9 cellular contexts compared by ENCODE assay signal in the genomic region with DNA sequence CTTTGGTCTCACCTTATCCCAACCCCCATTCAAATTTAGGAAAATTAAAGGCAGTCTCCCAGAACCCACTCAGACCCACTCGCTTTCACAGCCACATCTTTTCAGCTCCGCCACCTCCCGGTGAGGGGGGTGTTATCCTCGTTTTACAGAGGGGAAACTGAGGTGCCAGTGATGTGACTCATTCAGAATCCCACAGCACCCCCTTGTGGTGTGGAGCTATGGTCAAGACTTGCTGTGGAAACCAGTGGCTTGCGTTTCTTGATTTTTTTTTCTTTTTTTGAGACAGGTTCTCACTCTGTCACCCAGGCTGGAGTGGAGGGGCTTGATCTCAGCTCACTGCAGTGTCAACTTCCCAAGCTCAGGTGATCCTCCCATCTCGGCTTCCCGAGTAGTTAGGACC. TPM values are rescaled to one million over a fixed set of nuclear protein-coding genes. Genes with fewer than 3 reads are reported as not detected.
A peak's percentile ranks its signal among the peaks of the same experiment; 100 is the strongest.
DNase-seq lines count a peak whose midpoint lies in the region; ATAC-seq and TF ChIP-seq lines count a peak whose summit lies in the region.
"Had no signal": no experiment of that assay in that cellular context is flagged by ENCODE, and none has a peak within 500 bp of the region (broad histone marks: within the 10 kb centered on the region; RNA-seq: fewer than 3 reads in every experiment).

No MANE protein-coding gene starts in this region.

- H3K9me3 ChIP-seq in AG04450 (ENCODE audit: control insufficient read depth, insufficient read depth, low read length) (no peaks in the 10 kb centered on the region), iPS DF 6.9 (ENCODE audit: control insufficient read depth, insufficient read depth, low read length) (no peaks in the 10 kb centered on the region), spleen (no peaks in the 10 kb centered on the region)

- intact Hi-C loops in spleen (cut with DNase I; ENCODE audit: low total_unique reads): no loop called here

- peaks cover under 1% of the 10 kb centered on the region for H3K27me3 Mint-ChIP-seq in GM23338 (ENCODE audit: insufficient read depth, low read depth, poor library complexity)

- POLR2A ChIA-PET in AG04450 (lab: Yijun Ruan, JAX): no interaction called here

- TF ChIP-seq CTCF in AG04450 (IDR thresholded peaks at IDR 0.05; ENCODE audit: low read depth, low read length) (peak; percentile 9; the same call in 1 of the 2 replicates), GM23338 (conservative IDR thresholded peaks at IDR 0.05; ENCODE audit: low read depth in 2 of 2) (peak; percentile 74 to 78), spleen (IDR thresholded peaks at IDR 0.05 in 8 of 11, conservative IDR thresholded peaks at IDR 0.05 in 3 of 11) (peak in 4 of 11 experiments; percentile 17 to 33 (median 23))

- CTCF ChIA-PET in AG04450 (lab: Charles Lee): interaction anchor here (0.5 to 2.1 kb wide), 8 partner anchors 29 to 523 kb away, joined by 3 to 11 read pairs (median 4); no protein-coding TSS in a partner anchor

- H3K9me2 ChIP-seq in GM23338 (ENCODE audit: insufficient read depth): no peaks in the 10 kb centered on the region

- no CpG with 5 or more reads among the region's 7 CpGs for WGBS in iPS DF 6.9 (ENCODE audit: insufficient coverage, insufficient read length)
- WGBS in spleen, 5 donors: 83 to 95% (median 88%) methylated on average over 7 of the region's 7 CpGs

- DNase-seq in AG04450 (ENCODE audit: low read depth, low spot score) (no peak), GM23338 (ENCODE audit: low spot score) (peak; percentile 67), iPS DF 6.9 (ENCODE audit: low read depth, low spot score) (peak; percentile 22), spleen (no peak), cortex of kidney (lab: John Stamatoyannopoulos, UW) (no peak), NCI-H226 (no peak), NCI-H1092 (lab: John Stamatoyannopoulos, UW) (no peak)
- peak; percentile 34 to 36 for DNase-seq in activated CD4-positive, alpha-beta T cell treated with anti-CD3 and anti-CD28 coated beads, Interleukin-2, amount 50 U/mL, for 48 hours
- DNase-seq: kidney glomerular epithelial cell had no signal

- no peak overlapping the region for H2AFZ ChIP-seq in GM23338

- peaks cover 6% of the 10 kb centered on the region for H3K4me1 Mint-ChIP-seq in GM23338

- no peaks in the 10 kb centered on the region for H3K79me2 ChIP-seq in GM23338 (replicated peaks; ENCODE audit: insufficient read depth)

- no peak overlapping the region for H3K27ac Mint-ChIP-seq in GM23338

- no peaks in the 10 kb centered on the region for H3F3A ChIP-seq in GM23338 (replicated peaks; ENCODE audit: low read depth)

- H3K4me3 ChIP-seq in AG04450 (ENCODE audit: low read depth, low read length) (no peak overlapping the region), GM23338 (no peak overlapping the region), iPS DF 6.9 (ENCODE audit: low read length) (no peak overlapping the region), spleen (no peak overlapping the region)

- H3K9me3 Mint-ChIP-seq in GM23338: peaks cover 1% of the 10 kb centered on the region; the same call in 2 of the 3 replicates

- H3K36me3 ChIP-seq in GM23338 (ENCODE audit: insufficient read depth) (no peaks in the 10 kb centered on the region), iPS DF 6.9 (ENCODE audit: control insufficient read depth, insufficient read depth, low read length) (no peaks in the 10 kb centered on the region), spleen (no peaks in the 10 kb centered on the region)

- H3K27me3 ChIP-seq in AG04450 (ENCODE audit: control insufficient read depth, insufficient read depth, low read length) (no peaks in the 10 kb centered on the region), GM23338 (ENCODE audit: insufficient read depth) (no peaks in the 10 kb centered on the region), iPS DF 6.9 (ENCODE audit: control insufficient read depth, insufficient read depth, low read length) (no peaks in the 10 kb centered on the region), spleen (replicated peaks in 1 of 7) (no peaks in the 10 kb centered on the region)

- no peaks in the 10 kb centered on the region for H3K4me1 ChIP-seq in GM23338 (ENCODE audit: insufficient read depth)
- H3K4me1 ChIP-seq in iPS DF 6.9 (ENCODE audit: control insufficient read depth, insufficient read depth, low read length): peaks cover 3% of the 10 kb centered on the region
- H3K4me1 ChIP-seq in spleen: peaks cover 0 to 11% (median 4%) of the 10 kb centered on the region in 6 donors

- ATAC-seq in GM23338: peak; percentile 31; the same call in 2 of the 3 replicates

- no peak overlapping the region for H3K4me2 ChIP-seq in GM23338

- H3K27ac ChIP-seq in AG04450 (ENCODE audit: low read depth, low read length) (no peak overlapping the region), GM23338 (ENCODE audit: low read depth) (no peak overlapping the region), iPS DF 6.9 (ENCODE audit: low read length) (no peak overlapping the region), spleen (no peak overlapping the region)

- no peaks in the 10 kb centered on the region for H4K20me1 ChIP-seq in GM23338 (replicated peaks; ENCODE audit: insufficient read depth)

- no peak overlapping the region for H3K4me3 Mint-ChIP-seq in GM23338

- no peak for TF ChIP-seq POLR2A in spleen (IDR thresholded peaks at IDR 0.05)

- peaks cover 1% of the 10 kb centered on the region; the same call in 1 of the 3 replicates for H3K36me3 Mint-ChIP-seq in GM23338 (ENCODE audit: low read depth)

TF ChIP-seq in GM23338, 12 proteins besides CTCF, POLR2A, EP300 and RAD21:
- TF ChIP-seq ZNF331 (CRISPR knock-in tag; IDR thresholded peaks at IDR 0.05; ENCODE audit: low read depth): no peak
- TF ChIP-seq, protein P1, sequence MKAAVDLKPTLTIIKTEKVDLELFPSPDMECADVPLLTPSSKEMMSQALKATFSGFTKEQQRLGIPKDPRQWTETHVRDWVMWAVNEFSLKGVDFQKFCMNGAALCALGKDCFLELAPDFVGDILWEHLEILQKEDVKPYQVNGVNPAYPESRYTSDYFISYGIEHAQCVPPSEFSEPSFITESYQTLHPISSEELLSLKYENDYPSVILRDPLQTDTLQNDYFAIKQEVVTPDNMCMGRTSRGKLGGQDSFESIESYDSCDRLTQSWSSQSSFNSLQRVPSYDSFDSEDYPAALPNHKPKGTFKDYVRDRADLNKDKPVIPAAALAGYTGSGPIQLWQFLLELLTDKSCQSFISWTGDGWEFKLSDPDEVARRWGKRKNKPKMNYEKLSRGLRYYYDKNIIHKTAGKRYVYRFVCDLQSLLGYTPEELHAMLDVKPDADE (IDR thresholded peaks at IDR 0.05): no peak

RNA-seq across cellular contexts. Expression of a gene that starts 27.6 kb away (rescaled TPM):
- 6.7 and 7.0 TPM in 2 replicates for polyA plus RNA-seq in AG04450 (2011; rRNA removed)
- 3.5 and 5.9 TPM in 2 replicates for polyA minus RNA-seq in AG04450 (2011; rRNA and poly(A)+ RNA removed)
- 3.9 and 7.2 TPM in 2 replicates for total RNA-seq in GM23338 (2014; rRNA removed; shearing (Covaris generic))
- 3.3 and 4.1 TPM in 2 replicates for polyA plus RNA-seq in GM23338 (2016; fragmentation: Nextera tagmentation; extraction: Ambion mirVana)
- total RNA-seq in spleen: 1 to 10 TPM; 2.9 to 7.9 (median 5.2) TPM
- polyA plus RNA-seq in spleen: 1 to 10 TPM; 1.2 to 2.3 (median 1.8) TPM

Comparison
In these comparisons a context has a peak if more than half of its experiments do, and no peak if none do; other contexts are left out.
1. DNase-seq: peak in GM23338 (single experiment), activated CD4-positive, alpha-beta T cell treated with anti-CD3 and anti-CD28 coated beads, Interleukin-2, amount 50 U/mL, for 48 hours (2 of 2) and iPS DF 6.9 (single experiment); none in AG04450 (single experiment), spleen (single experiment), cortex of kidney (single experiment), NCI-H226 (single experiment) and NCI-H1092 (single experiment).